8 cellular contexts compared by ENCODE assay signal in genomic region chr14:72291908-72292688, GRCh38.
DNase-seq lines count a peak whose midpoint lies in the region; ATAC-seq and FAIRE-seq lines count a peak whose summit lies in the region.

No MANE protein-coding gene starts in this region.

- DNase-seq in stimulated activated CD4-positive, alpha-beta T cell treated with anti-CD3 and anti-CD28 coated beads, TNF-alpha, amount 100 ng/mL, for 48 hours (ENCODE audit: low read depth in 3 of 3) = peak in 2 of 3 donors; percentile 3 to 19
- DNase-seq in stimulated activated CD4-positive, alpha-beta T cell treated with anti-CD3 and anti-CD28 coated beads, Interleukin-12 subunit alpha, Interleukin-12 subunit beta, amount 100 ng/mL, for 4 hours = no peak
- DNase-seq in M059J (ENCODE audit: low read depth) (peak; percentile 44), amniotic epithelial cell (ENCODE audit: low read depth) (peak; percentile 16), hepatic stellate cell (ENCODE audit: low spot score) (peak; percentile 41), small intestine (peak; percentile 4), left colon (no peak)

- no peaks in the 10 kb centered on the region for H3K27me3 ChIP-seq in small intestine (ENCODE audit: control insufficient read depth in 2 of 2, insufficient read depth in 2 of 2, low read length in 2 of 2)

- FAIRE-seq in small intestine (lab: Jason Lieb, UNC) = no peak

- H3K36me3 ChIP-seq in small intestine (ENCODE audit: control insufficient read depth in 2 of 2, insufficient read depth in 2 of 2, low read length in 2 of 2) = no peaks in the 10 kb centered on the region

- H3K27ac ChIP-seq in small intestine (ENCODE audit: low read depth in 1 of 2, low read length in 1 of 2) = no peak overlapping the region

- H3K4me1 ChIP-seq in small intestine (ENCODE audit: control insufficient read depth in 2 of 2, insufficient read depth in 1 of 2, low read depth in 1 of 2, low read length in 1 of 2) = no peaks in the 10 kb centered on the region

- no peak overlapping the region for H3K4me3 ChIP-seq in small intestine (ENCODE audit: low read depth in 1 of 2, low read length in 2 of 2)

- intact Hi-C loops in left colon (cut with DNase I, micrococcal nuclease) = no loop called here

- no peak for ATAC-seq in GM21825 (IDR thresholded peaks at IDR 0.05; ENCODE audit: unreplicated experiment)
- no peak for ATAC-seq in left colon

- H3K9me3 ChIP-seq in small intestine (ENCODE audit: control insufficient read depth, low read depth) = no peaks in the 10 kb centered on the region

- 62 to 67% (median 65%) methylated on average over 16 of the region's 16 CpGs for WGBS in small intestine, 3 donors

Comparison
In these comparisons a context has a peak if more than half of its experiments do, and no peak if none do; other contexts are left out.
1. DNase-seq: peak in stimulated activated CD4-positive, alpha-beta T cell treated with anti-CD3 and anti-CD28 coated beads, TNF-alpha, amount 100 ng/mL, for 48 hours (2 of 3), M059J (single experiment), amniotic epithelial cell (single experiment), hepatic stellate cell (single experiment) and small intestine (single experiment); none in stimulated activated CD4-positive, alpha-beta T cell treated with anti-CD3 and anti-CD28 coated beads, Interleukin-12 subunit alpha, Interleukin-12 subunit beta, amount 100 ng/mL, for 4 hours (single experiment) and left colon (0 of 2).